In the genomic region with DNA sequence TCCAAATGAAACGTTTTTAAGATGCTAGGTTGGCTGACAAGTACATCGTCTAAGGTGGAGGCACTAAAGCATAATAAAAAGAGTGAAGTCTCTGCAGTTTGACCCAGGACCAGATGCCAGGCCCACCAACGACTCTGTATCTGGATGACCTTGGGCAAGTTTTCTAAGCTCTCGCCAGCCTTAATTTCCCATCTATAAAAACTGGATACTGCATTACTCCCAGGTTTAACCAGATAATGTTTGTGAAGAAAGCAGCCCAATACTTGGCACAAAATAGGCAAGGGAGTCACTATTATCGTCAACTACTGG, we compare ENCODE assay signal across 8 cellular contexts. TPM values are rescaled to one million over a fixed set of nuclear protein-coding genes. Genes with fewer than 3 reads are reported as not detected.
DNase-seq lines count a peak whose midpoint lies in the region; ATAC-seq, FAIRE-seq and TF ChIP-seq lines count a peak whose summit lies in the region.

No MANE protein-coding gene starts in this region.

- H3K27me3 Mint-ChIP-seq in activated CD4-positive, alpha-beta memory T cell treated with anti-CD3 and anti-CD28 coated beads for 36 hours = peaks cover 6% of the 10 kb centered on the region

- CTCF ChIA-PET in HCT116 (lab: Charles Lee) = interaction anchor here (1.3 to 1.7 kb wide), 3 partner anchors 19 to 515 kb away, joined by 5 to 13 read pairs (median 12); no protein-coding TSS in a partner anchor
- CTCF ChIA-PET in activated CD4-positive, alpha-beta memory T cell treated with anti-CD3 and anti-CD28 coated beads for 36 hours (lab: Charles Lee) = interaction anchor here (1.0 to 5.3 kb wide), 11 partner anchors 11 to 855 kb away, joined by 3 to 61 read pairs (median 11); partner anchors contain the start of genes ADSL and TNRC6B

- H3K27me3 ChIP-seq in HCT116 (ENCODE audit: insufficient read depth, low read length) (no peaks in the 10 kb centered on the region), right cardiac atrium (ENCODE audit: control insufficient read depth, insufficient read depth) (no peaks in the 10 kb centered on the region), small intestine (ENCODE audit: control insufficient read depth in 2 of 2, insufficient read depth in 2 of 2, low read length in 2 of 2) (no peaks in the 10 kb centered on the region)

- TF ChIP-seq CTCF in HCT116 (IDR thresholded peaks at IDR 0.05 in 2 of 3, conservative IDR thresholded peaks at IDR 0.05 in 1 of 3; ENCODE audit: borderline replicate concordance in 1 of 3, insufficient read depth in 1 of 3, low read depth in 2 of 3, low read length in 2 of 3) = no peak
- no peak for TF ChIP-seq CTCF in GM10266 (IDR thresholded peaks at IDR 0.05; ENCODE audit: control insufficient read depth, insufficient read depth, low read depth, missing control alignments)

- DNase-seq in HCT116 (ENCODE audit: low read depth, low spot score) = no peak
- DNase-seq in activated CD4-positive, alpha-beta memory T cell treated with anti-CD3 and anti-CD28 coated beads for 36 hours = no peak
- no peak for DNase-seq in right cardiac atrium
- no peak for DNase-seq in small intestine
- no peak for DNase-seq in activated CD4-positive, alpha-beta T cell treated with anti-CD3 and anti-CD28 coated beads for 4 hours
- no peak for DNase-seq in EL
- DNase-seq in GM10266 (ENCODE audit: extremely low spot score) = no peak

- peak overlapping the region; percentile 93 for H3K4me3 Mint-ChIP-seq in activated CD4-positive, alpha-beta memory T cell treated with anti-CD3 and anti-CD28 coated beads for 36 hours

- H3K9me3 ChIP-seq in HCT116 (ENCODE audit: control insufficient read depth in 1 of 2, insufficient read depth in 1 of 2, low read depth in 1 of 2, low read length in 2 of 2) (no peaks in the 10 kb centered on the region), right cardiac atrium (ENCODE audit: control insufficient read depth, low read length) (no peaks in the 10 kb centered on the region), small intestine (ENCODE audit: control insufficient read depth, low read depth) (no peaks in the 10 kb centered on the region)

- POLR2A ChIA-PET in HCT116 (lab: Charles Lee) = interaction anchor here (0.6 to 1.4 kb wide), 11 partner anchors 10 to 724 kb away, joined by 3 to 18 read pairs (median 4); partner anchors contain the start of genes ADSL, ATF4, RPL3 and RPS19BP1
- POLR2A ChIA-PET in activated CD4-positive, alpha-beta memory T cell treated with anti-CD3 and anti-CD28 coated beads for 36 hours (lab: Charles Lee) = interaction anchor here (0.5 to 2.8 kb wide), 32 partner anchors 8 to 815 kb away, joined by 3 to 33 read pairs (median 4); partner anchors contain the start of genes ADSL, ATF4, RPL3 and SGSM3

- H3K27ac ChIP-seq in HCT116 (ENCODE audit: low read depth, low read length) (peak overlapping the region; percentile 49), right cardiac atrium (ENCODE audit: low read length) (peak overlapping the region; percentile 93), small intestine (ENCODE audit: low read depth in 1 of 2, low read length in 1 of 2) (peak overlapping the region; percentile 82 to 95)

- H3K4me1 Mint-ChIP-seq in activated CD4-positive, alpha-beta memory T cell treated with anti-CD3 and anti-CD28 coated beads for 36 hours (ENCODE audit: low read depth) = peaks cover 25% of the 10 kb centered on the region

- no peaks in the 10 kb centered on the region for H3K79me2 ChIP-seq in HCT116 (ENCODE audit: insufficient read depth, low read length)

- no peaks in the 10 kb centered on the region for H3K9me3 Mint-ChIP-seq in activated CD4-positive, alpha-beta memory T cell treated with anti-CD3 and anti-CD28 coated beads for 36 hours

- BruUV-seq in HCT116 (replicated peaks; lab: Mats Ljungman, UMichigan) = no TSS peak

- TF ChIP-seq POLR2A in HCT116 (IDR thresholded peaks at IDR 0.05; ENCODE audit: borderline replicate concordance, extremely low read depth, insufficient read depth, insufficient read length) = peak; percentile 79

- ATAC-seq in HCT116 (no peak), right cardiac atrium (no peak), HG03565 (IDR thresholded peaks at IDR 0.05; ENCODE audit: unreplicated experiment) (no peak)

- H3K4me3 ChIP-seq in HCT116 (replicated peaks in 1 of 2; ENCODE audit: low read depth in 1 of 2, low read length in 2 of 2) = peak overlapping the region; percentile 57 to 68
- peak overlapping the region; percentile 68 for H3K4me3 ChIP-seq in right cardiac atrium (ENCODE audit: low read length)
- H3K4me3 ChIP-seq in small intestine (ENCODE audit: low read depth in 1 of 2, low read length in 2 of 2) = peak overlapping the region in 1 of 2 donors; percentile 60

- no peak for TF ChIP-seq RAD21 in HCT116 (IDR thresholded peaks at IDR 0.05; ENCODE audit: low read depth)

- H4K20me1 ChIP-seq in HCT116 (ENCODE audit: insufficient read depth) = no peaks in the 10 kb centered on the region

- H3K36me3 Mint-ChIP-seq in activated CD4-positive, alpha-beta memory T cell treated with anti-CD3 and anti-CD28 coated beads for 36 hours = peaks cover 4% of the 10 kb centered on the region

- RAD21 ChIA-PET in HCT116 (lab: Charles Lee; ENCODE audit: low non-redundant PET in 1 of 2, low total read pairs in 2 of 2, uncharacterized antibody in 2 of 2, unreplicated experiment in 2 of 2) = interaction anchor here (0.5 to 1.3 kb wide), 4 partner anchors 150 to 304 kb away, joined by 3 to 5 read pairs (median 4); no protein-coding TSS in a partner anchor

- H3K9ac ChIP-seq in HCT116 (ENCODE audit: low read length) = peak overlapping the region; percentile 54

- WGBS in right cardiac atrium = 45% methylated on average over 5 of the region's 5 CpGs
- WGBS in small intestine, 3 donors = 17 to 34% (median 28%) methylated on average over 5 of the region's 5 CpGs

- peak overlapping the region; percentile 53 for H2AFZ ChIP-seq in HCT116 (ENCODE audit: low read depth, low read length, poor library complexity, severe bottlenecking)

- FAIRE-seq in small intestine (lab: Jason Lieb, UNC) = no peak

- intact Hi-C loops in HCT116 (cut with micrococcal nuclease) = loop anchor here (1.0 to 2.0 kb wide), 2 partner anchors 134 to 303 kb away; partner anchors contain the start of genes ADSL and TNRC6B
- intact Hi-C loops in activated CD4-positive, alpha-beta memory T cell treated with anti-CD3 and anti-CD28 coated beads for 36 hours (cut with micrococcal nuclease) = loop anchor here (1.0 to 10.0 kb wide), 6 partner anchors 12 to 811 kb away; partner anchors contain the start of genes ADSL, RPS19BP1, ST13 and TNRC6B
- intact Hi-C loops in right cardiac atrium (cut with DNase I) = loop anchor here in 1 of 4 donors (10.0 kb wide), 2 partner anchors 151 to 301 kb away; partner anchors contain the start of gene ADSL

- H3K36me3 ChIP-seq in HCT116 (ENCODE audit: control insufficient read depth in 1 of 2, insufficient read depth in 2 of 2, low read length in 2 of 2) = no peaks in the 10 kb centered on the region
- H3K36me3 ChIP-seq in small intestine (ENCODE audit: control insufficient read depth in 2 of 2, insufficient read depth in 2 of 2, low read length in 2 of 2) = no peaks in the 10 kb centered on the region

- peak overlapping the region; percentile 99 for H3K27ac Mint-ChIP-seq in activated CD4-positive, alpha-beta memory T cell treated with anti-CD3 and anti-CD28 coated beads for 36 hours

- H3K4me1 ChIP-seq in HCT116 (ENCODE audit: control insufficient read depth in 1 of 2, insufficient read depth in 2 of 2, low read length in 2 of 2) (peaks cover 8 to 17% of the 10 kb centered on the region in 2 experiments), right cardiac atrium (ENCODE audit: control insufficient read depth, insufficient read depth, low read length) (peaks cover 1% of the 10 kb centered on the region), small intestine (ENCODE audit: control insufficient read depth in 2 of 2, insufficient read depth in 1 of 2, low read depth in 1 of 2, low read length in 1 of 2) (peaks cover 2 to 7% of the 10 kb centered on the region in 2 donors)

- peak overlapping the region; percentile 82 for H3K4me2 ChIP-seq in HCT116 (ENCODE audit: low read length)

- no peaks in the 10 kb centered on the region for H3K9me2 ChIP-seq in HCT116 (ENCODE audit: insufficient read depth)

TF ChIP-seq in HCT116, 20 proteins besides CTCF, POLR2A, EP300 and RAD21 (continues in another document):
- TF ChIP-seq JUND (IDR thresholded peaks at IDR 0.05) = no peak
- TF ChIP-seq ATF3 (IDR thresholded peaks at IDR 0.05) = no peak
- no peak for TF ChIP-seq CEBPB (IDR thresholded peaks at IDR 0.05; ENCODE audit: low read depth)
- TF ChIP-seq YY1 (IDR thresholded peaks at IDR 0.05; ENCODE audit: extremely low read depth, insufficient replicate concordance, low read depth, low read length) = no peak
- TF ChIP-seq EZH2 (IDR thresholded peaks at IDR 0.05) = no peak
- TF ChIP-seq EZH2phosphoT487 (IDR thresholded peaks at IDR 0.05; ENCODE audit: borderline replicate concordance) = no peak
- no peak for TF ChIP-seq POLR2AphosphoS5 (IDR thresholded peaks at IDR 0.05; ENCODE audit: low read depth, low read length)
- no peak for TF ChIP-seq TCF7L2 (IDR thresholded peaks at IDR 0.05; ENCODE audit: borderline replicate concordance, extremely low read depth, insufficient read depth, insufficient read length)
- TF ChIP-seq CBX3 (IDR thresholded peaks at IDR 0.05; ENCODE audit: low read depth) = no peak
- TF ChIP-seq FOSL1 (IDR thresholded peaks at IDR 0.05; ENCODE audit: low read depth) = no peak

RNA-seq across cellular contexts. Expression of gene FAM83F, which starts 49.0 kb away (rescaled TPM):
- 24.5 TPM for total RNA-seq in HCT116 (2021; ENCODE audit: unreplicated experiment)
- polyA plus RNA-seq in HCT116 (2012) = 10.8 and 12.4 TPM in 2 replicates
- under 1 TPM; 0.26 to 0.41 TPM for total RNA-seq in activated CD4-positive, alpha-beta memory T cell treated with anti-CD3 and anti-CD28 coated beads for 36 hours
- 1 to 10 TPM; 4.3 to 8.5 (median 6.4) TPM for total RNA-seq in right cardiac atrium
- 3.6 TPM for polyA plus RNA-seq in right cardiac atrium
- polyA plus RNA-seq in small intestine = 10 to 100 TPM in 2 of 3 donors, 1 to 10 TPM in 1; 8.5 to 17.4 (median 10.5) TPM
